In the genomic region with DNA sequence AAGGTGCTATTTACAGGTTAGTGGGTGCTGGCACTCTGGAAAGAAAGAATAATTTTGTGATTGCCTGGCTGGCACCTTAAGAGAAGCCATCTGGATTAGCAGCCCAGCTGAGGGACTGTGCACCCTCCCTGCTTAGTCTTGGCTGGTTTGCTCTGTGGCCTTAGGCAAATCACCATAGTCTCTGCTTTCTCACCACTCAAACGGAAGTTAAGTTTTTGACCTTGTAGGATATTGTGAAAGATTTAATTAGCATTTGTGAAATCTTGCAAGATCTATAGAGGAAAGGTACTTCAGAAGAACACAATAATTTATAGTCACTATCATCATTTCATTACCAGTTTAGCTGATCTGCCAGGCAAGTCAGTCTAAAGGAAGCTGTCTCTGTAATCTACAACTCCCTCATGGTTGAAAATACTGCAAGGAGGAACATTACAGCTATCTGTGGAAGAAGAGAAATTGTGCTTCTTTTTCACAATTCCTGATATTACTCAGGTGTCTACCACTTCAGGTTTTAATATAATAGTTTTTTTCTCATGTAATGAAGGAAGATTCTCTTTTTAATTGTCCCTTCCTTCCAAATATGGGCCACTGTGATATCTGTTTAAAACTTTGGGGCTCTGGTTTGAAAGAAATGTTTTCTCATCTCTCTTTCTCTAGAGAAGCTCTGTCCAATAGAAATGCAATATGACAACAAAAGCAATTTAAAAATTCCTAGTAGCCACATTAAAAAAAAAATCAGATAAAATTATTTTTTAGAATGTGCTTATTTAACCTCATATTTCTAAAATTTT, we compare ENCODE assay signal across 10 cellular contexts.
A peak's percentile ranks its signal among the peaks of the same experiment; 100 is the strongest.
DNase-seq lines count a peak whose midpoint lies in the region; ATAC-seq, FAIRE-seq and TF ChIP-seq lines count a peak whose summit lies in the region.
"Had no signal": no experiment of that assay in that cellular context is flagged by ENCODE, and none has a peak within 500 bp of the region (broad histone marks: within the 10 kb centered on the region; RNA-seq: fewer than 3 reads in every experiment).

No MANE protein-coding gene starts in this region.

- H3K27me3 Mint-ChIP-seq in naive thymus-derived CD8-positive, alpha-beta T cell = no peaks in the 10 kb centered on the region

- in situ Hi-C loops in GM23248 (cut with MboI) = no loop called here

- no peaks in the 10 kb centered on the region for H3K36me3 Mint-ChIP-seq in naive thymus-derived CD8-positive, alpha-beta T cell

- H3K4me2 ChIP-seq in Karpas-422 (ENCODE audit: low read depth, low read length, poor library complexity, severe bottlenecking) = peak overlapping the region; percentile 78
- H3K4me2 ChIP-seq in GM23248 (ENCODE audit: unreplicated experiment) = no peak overlapping the region

- H3K36me3 ChIP-seq in Karpas-422 (ENCODE audit: insufficient read depth, low read length) = no peaks in the 10 kb centered on the region
- no peaks in the 10 kb centered on the region for H3K36me3 ChIP-seq in pancreas
- H3K36me3 ChIP-seq in GM23248 (ENCODE audit: low read depth) = no peaks in the 10 kb centered on the region
- H3K36me3 ChIP-seq: Peyer's patch had no signal

- H3K4me3 ChIP-seq in Karpas-422 (ENCODE audit: low read length) (peak overlapping the region; percentile 47), pancreas (no peak overlapping the region), GM23248 (no peak overlapping the region)
- H3K4me3 ChIP-seq: Peyer's patch had no signal

- H4K20me1 ChIP-seq in Karpas-422 (ENCODE audit: insufficient read depth, low read depth, low read length) (no peaks in the 10 kb centered on the region), GM23248 (ENCODE audit: insufficient read depth) (no peaks in the 10 kb centered on the region)

- peak overlapping the region in 1 of 10 donors; percentile 33 for H3K27ac Mint-ChIP-seq in naive thymus-derived CD8-positive, alpha-beta T cell
- H3K27ac Mint-ChIP-seq: activated T-helper 2 cell treated with anti-CD3 and anti-CD28 coated beads, Interferon-gamma antibody, Interleukin-2, Interleukin-4, amounts not matched to agents 10 μg/mL and 5 μg/mL and 100 μg/mL, durations not matched to agents 14 hours and 24 hours and 36 hours had no signal

- POLR2A ChIA-PET in naive thymus-derived CD8-positive, alpha-beta T cell (lab: Charles Lee) = interaction anchor here (1.1 kb wide), 2 partner anchors 9 to 17 kb away, joined by 4 to 5 read pairs; no protein-coding TSS in a partner anchor

- H3K27ac ChIP-seq in Karpas-422 (ENCODE audit: low read length) (peak overlapping the region; percentile 100), pancreas (peak overlapping the region in 2 of 4 donors; percentile 22 to 56), GM23248 (no peak overlapping the region)
- H3K27ac ChIP-seq: Peyer's patch had no signal

- peak; percentile 53 for ATAC-seq in GM19043 (IDR thresholded peaks at IDR 0.05; ENCODE audit: low read depth, unreplicated experiment)
- ATAC-seq in HG02678 (IDR thresholded peaks at IDR 0.05; ENCODE audit: unreplicated experiment) = peak; percentile 72
- ATAC-seq in pancreas = peak; percentile 22 to 47 (median 32)
- ATAC-seq in naive thymus-derived CD8-positive, alpha-beta T cell = no peak

- intact Hi-C loops in pancreas (cut with DNase I) = no loop called here

- H3K27me3 ChIP-seq in Karpas-422 (ENCODE audit: low read length) (no peaks in the 10 kb centered on the region), pancreas (no peaks in the 10 kb centered on the region), GM23248 (replicated peaks; ENCODE audit: insufficient read depth) (no peaks in the 10 kb centered on the region)
- H3K27me3 ChIP-seq: Peyer's patch had no signal

- H3K4me1 Mint-ChIP-seq in naive thymus-derived CD8-positive, alpha-beta T cell = peaks cover 0 to 38% (median 6%) of the 10 kb centered on the region in 4 donors

- no peak for TF ChIP-seq CTCF in pancreas (IDR thresholded peaks at IDR 0.05)

- WGBS in pancreas, 2 donors = 13 to 19% methylated on average over 1 of the region's 1 CpG
- WGBS in GM23248 (ENCODE audit: low coverage in 1 of 2, low lambda C conversion rate in 2 of 2, missing lambda C conversion rate in 2 of 2), 2 experiments = 66 to 75% methylated on average over 1 of the region's 1 CpG

- H2AFZ ChIP-seq in Karpas-422 (ENCODE audit: low read length) = no peak overlapping the region
- no peak overlapping the region for H2AFZ ChIP-seq in GM23248

- H3K9me3 Mint-ChIP-seq in naive thymus-derived CD8-positive, alpha-beta T cell = no peaks in the 10 kb centered on the region
- H3K9me3 Mint-ChIP-seq: activated T-helper 2 cell treated with anti-CD3 and anti-CD28 coated beads, Interferon-gamma antibody, Interleukin-2, Interleukin-4, amounts not matched to agents 10 μg/mL and 5 μg/mL and 100 μg/mL, durations not matched to agents 14 hours and 24 hours and 36 hours had no signal

- peak overlapping the region; percentile 71 for H3K9ac ChIP-seq in Karpas-422 (ENCODE audit: low read length)
- no peak overlapping the region for H3K9ac ChIP-seq in GM23248

- H3K9me2 ChIP-seq in Karpas-422 (replicated peaks; ENCODE audit: insufficient read depth, low read length) = no peaks in the 10 kb centered on the region
- H3K9me2 ChIP-seq in GM23248 (ENCODE audit: insufficient read depth) = no peaks in the 10 kb centered on the region

- peak overlapping the region in 1 of 10 donors; percentile 15 for H3K4me3 Mint-ChIP-seq in naive thymus-derived CD8-positive, alpha-beta T cell

- H3K79me2 ChIP-seq in Karpas-422 (ENCODE audit: low read length) (no peaks in the 10 kb centered on the region), GM23248 (ENCODE audit: insufficient read depth) (no peaks in the 10 kb centered on the region)

- no peak for FAIRE-seq in pancreas (lab: Jason Lieb, UNC)

- H3K9me3 ChIP-seq in Karpas-422 (ENCODE audit: low read length) (no peaks in the 10 kb centered on the region), pancreas (no peaks in the 10 kb centered on the region), GM23248 (ENCODE audit: low read depth) (no peaks in the 10 kb centered on the region)
- H3K9me3 ChIP-seq: Peyer's patch had no signal

- peaks cover 74% of the 10 kb centered on the region for H3K4me1 ChIP-seq in Karpas-422 (ENCODE audit: low read length)
- H3K4me1 ChIP-seq in pancreas = peaks cover 29 to 45% (median 39%) of the 10 kb centered on the region in 3 donors
- peaks cover 8% of the 10 kb centered on the region for H3K4me1 ChIP-seq in GM23248 (ENCODE audit: insufficient read depth)

- no peaks in the 10 kb centered on the region for H3F3A ChIP-seq in GM23248 (ENCODE audit: insufficient read depth)

- DNase-seq in Karpas-422 = peak; percentile 92
- DNase-seq in pancreas = no peak
- no peak for DNase-seq in naive thymus-derived CD8-positive, alpha-beta T cell
- DNase-seq in SW480 (ENCODE audit: low spot score) = no peak
- DNase-seq in GM23248 = no peak
- DNase-seq: midbrain had no signal

Comparison
In these comparisons a context has a peak if more than half of its experiments do, and no peak if none do; other contexts are left out.
1. ATAC-seq: peak in GM19043 (single experiment), HG02678 (single experiment) and pancreas (4 of 4); none in naive thymus-derived CD8-positive, alpha-beta T cell (0 of 2).